8 cellular contexts compared by ENCODE assay signal in the genomic region with DNA sequence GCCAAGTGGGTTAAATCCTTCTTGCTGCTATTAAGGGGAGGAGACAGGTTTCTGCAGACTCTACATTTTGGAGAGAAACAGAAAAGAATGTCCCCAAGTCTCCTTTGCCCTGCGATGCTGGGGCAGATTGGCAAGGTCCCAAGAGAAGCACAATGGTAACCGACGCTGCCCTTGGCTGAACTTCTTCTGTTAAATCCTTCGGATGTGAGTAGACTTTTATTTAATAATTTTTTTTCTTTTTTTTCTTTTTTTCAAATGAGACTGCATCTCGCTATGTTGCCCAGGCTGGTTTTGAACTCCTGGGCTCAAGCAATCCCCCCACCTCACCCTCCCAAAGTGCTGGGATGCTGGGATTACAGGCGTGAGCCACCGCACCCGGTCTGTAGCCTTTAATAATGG.
A peak's percentile ranks its signal among the peaks of the same experiment; 100 is the strongest.
DNase-seq lines count a peak whose midpoint lies in the region; ATAC-seq and TF ChIP-seq lines count a peak whose summit lies in the region.

No MANE protein-coding gene starts in this region.

- H3K27me3 ChIP-seq in BLaER1 (peaks cover 39% of the 10 kb centered on the region), KMS-11 (ENCODE audit: insufficient read depth, low read depth) (no peaks in the 10 kb centered on the region; the same call in 1 of the 2 replicates), brain microvascular endothelial cell (replicated peaks) (no peaks in the 10 kb centered on the region), muscle layer of duodenum (ENCODE audit: low read depth, low read length) (no peaks in the 10 kb centered on the region)

- peak; percentile 16 for DNase-seq in brain microvascular endothelial cell
- DNase-seq in HuH-7 (ENCODE audit: low spot score), result no peak
- no peak for DNase-seq in activated CD8-positive, alpha-beta memory T cell treated with anti-CD3 and anti-CD28 coated beads for 24 hours
- DNase-seq in activated CD4-positive, alpha-beta T cell treated with anti-CD3 and anti-CD28 coated beads, Interleukin-2, amount 50 U/mL, for 4 hours, result no peak

- H3K36me3 ChIP-seq in BLaER1, result peaks cover 7% of the 10 kb centered on the region
- no peaks in the 10 kb centered on the region for H3K36me3 ChIP-seq in KMS-11 (ENCODE audit: insufficient read depth)
- no peaks in the 10 kb centered on the region for H3K36me3 ChIP-seq in brain microvascular endothelial cell (replicated peaks)
- no peaks in the 10 kb centered on the region for H3K36me3 ChIP-seq in muscle layer of duodenum (ENCODE audit: control insufficient read depth in 1 of 2, insufficient read depth in 2 of 2, low read length in 2 of 2)

- H4K20me1 ChIP-seq in BLaER1 (no peaks in the 10 kb centered on the region), KMS-11 (ENCODE audit: insufficient read depth) (no peaks in the 10 kb centered on the region)

- H3K4me2 ChIP-seq in BLaER1 (peak overlapping the region; percentile 79), KMS-11 (peak overlapping the region; percentile 95)

- no peak overlapping the region for H3K9ac ChIP-seq in BLaER1
- 0 out of 2 replicates have a peak overlapping the region, but pooled peaks have one; percentile 95 for H3K9ac ChIP-seq in KMS-11

- peak overlapping the region; percentile 75 for H3K4me3 ChIP-seq in BLaER1
- no peak overlapping the region for H3K4me3 ChIP-seq in KMS-11 (IDR thresholded peaks at IDR 0.05; ENCODE audit: insufficient read depth, low read depth, low read length)
- peak overlapping the region; percentile 95 for H3K4me3 ChIP-seq in brain microvascular endothelial cell (ENCODE audit: low read depth, low read length)
- peak overlapping the region; percentile 46 to 82 for H3K4me3 ChIP-seq in muscle layer of duodenum (ENCODE audit: low read depth in 1 of 2, low read length in 2 of 2)

- no peaks in the 10 kb centered on the region for H3K79me2 ChIP-seq in KMS-11 (ENCODE audit: insufficient read depth, low read depth)

- in situ Hi-C loops in brain microvascular endothelial cell (cut with HindIII; ENCODE audit: low pct_ligation_motif_present, low sequenced_read_pairs), result no loop called here

- ATAC-seq in HG02870 (IDR thresholded peaks at IDR 0.05; ENCODE audit: unreplicated experiment), result no peak

- peak overlapping the region; percentile 65; the same call in 1 of the 2 replicates for H2AFZ ChIP-seq in KMS-11 (ENCODE audit: low read depth)

- H3K27ac ChIP-seq in BLaER1 (no peak overlapping the region), KMS-11 (no peak overlapping the region), brain microvascular endothelial cell (no peak overlapping the region), muscle layer of duodenum (ENCODE audit: low read length) (no peak overlapping the region)

- TF ChIP-seq CTCF in KMS-11 (conservative IDR thresholded peaks at IDR 0.05; ENCODE audit: low read depth, low read length), result no peak
- no peak for TF ChIP-seq CTCF in brain microvascular endothelial cell (IDR thresholded peaks at IDR 0.05; ENCODE audit: low read depth, low read length, missing control alignments)

- peaks cover 36% of the 10 kb centered on the region for H3K9me3 ChIP-seq in BLaER1
- H3K9me3 ChIP-seq in muscle layer of duodenum (ENCODE audit: control insufficient read depth in 1 of 2, low read length in 2 of 2), result no peaks in the 10 kb centered on the region

- peaks cover 39% of the 10 kb centered on the region for H3K4me1 ChIP-seq in BLaER1
- H3K4me1 ChIP-seq in KMS-11 (ENCODE audit: low read depth, poor library complexity, severe bottlenecking), result peaks cover 15% of the 10 kb centered on the region
- H3K4me1 ChIP-seq in muscle layer of duodenum (ENCODE audit: control insufficient read depth in 1 of 2, insufficient read depth in 2 of 2, low read length in 2 of 2), result peaks cover 0 to 27% of the 10 kb centered on the region in 2 donors
